Comparison of ENCODE assay signal across 8 cellular contexts in genomic region chr7:6576024-6576866, GRCh38. TPM values are rescaled to one million over a fixed set of nuclear protein-coding genes. Genes with fewer than 3 reads are reported as not detected.
DNase-seq lines count a peak whose midpoint lies in the region; ATAC-seq and TF ChIP-seq lines count a peak whose summit lies in the region.

No MANE protein-coding gene starts in this region.

- H3K4me1 ChIP-seq in CD4-positive, alpha-beta memory T cell (ENCODE audit: insufficient read depth, low read length), result peaks cover 12% of the 10 kb centered on the region
- H3K4me1 ChIP-seq in Loucy (ENCODE audit: insufficient read depth, low read length, poor library complexity, severe bottlenecking) (peaks cover 12% of the 10 kb centered on the region), neuronal stem cell (ENCODE audit: control insufficient read depth in 2 of 2, insufficient read depth in 1 of 2, low read depth in 1 of 2, low read length in 2 of 2) (no peaks in the 10 kb centered on the region)

- 0 out of 2 replicates have a peak, but pooled peaks cover 12% of the 10 kb centered on the region for H3K79me2 ChIP-seq in Loucy (ENCODE audit: insufficient read depth, low read length)

- H2BK12ac ChIP-seq in neuronal stem cell (ENCODE audit: low read length), result no peak overlapping the region

- H3K79me1 ChIP-seq in neuronal stem cell (ENCODE audit: low read depth, low read length), result peaks cover 3% of the 10 kb centered on the region

- intact Hi-C loops in CD4-positive, alpha-beta memory T cell (cut with micrococcal nuclease), result no loop called here

- H3K23ac ChIP-seq in neuronal stem cell (ENCODE audit: low read depth, low read length, poor library complexity), result no peak overlapping the region

- no peaks in the 10 kb centered on the region for H3K36me3 ChIP-seq in CD4-positive, alpha-beta memory T cell (ENCODE audit: insufficient read depth, low read length)
- H3K36me3 ChIP-seq in Loucy (ENCODE audit: insufficient read depth, low read length) (no peaks in the 10 kb centered on the region), neuronal stem cell (replicated peaks in 1 of 2; ENCODE audit: control insufficient read depth in 2 of 2, insufficient read depth in 2 of 2, low read length in 2 of 2) (peaks cover 7 to 10% of the 10 kb centered on the region in 2 donors)

- H4K91ac ChIP-seq in neuronal stem cell (ENCODE audit: low read depth, low read length, poor library complexity), result no peak overlapping the region

- H3K9me3 ChIP-seq in CD4-positive, alpha-beta memory T cell (ENCODE audit: control insufficient read depth in 1 of 2, low read length in 2 of 2), result no peaks in the 10 kb centered on the region
- H3K9me3 ChIP-seq in Loucy (ENCODE audit: insufficient read depth, low read depth, low read length) (no peaks in the 10 kb centered on the region), neuronal stem cell (replicated peaks in 1 of 2; ENCODE audit: control insufficient read depth in 2 of 2, insufficient read depth in 1 of 2, low read depth in 1 of 2, low read length in 2 of 2) (no peaks in the 10 kb centered on the region)

- H3K9me2 ChIP-seq in Loucy (replicated peaks; ENCODE audit: low read depth, low read length), result no peaks in the 10 kb centered on the region

- no peak overlapping the region for H2BK5ac ChIP-seq in neuronal stem cell (ENCODE audit: low read length)

- H4K8ac ChIP-seq in neuronal stem cell (ENCODE audit: low read depth, low read length), result peak overlapping the region; percentile 68

- POLR2A ChIA-PET in CD4-positive, alpha-beta memory T cell (lab: Charles Lee; ENCODE audit: partially characterized antibody), result interaction anchor here (0.5 to 1.6 kb wide), 2 partner anchors 14 to 16 kb away, joined by 4 to 5 read pairs; partner anchors contain the start of gene INTS15

- H3K4ac ChIP-seq in neuronal stem cell (ENCODE audit: low read length), result no peak overlapping the region

- peak in 1 of 5 donors; percentile 4 for DNase-seq in CD4-positive, alpha-beta memory T cell
- DNase-seq in chondrocyte (ENCODE audit: low spot score), result no peak
- no peak for DNase-seq in neuronal stem cell (ENCODE audit: low spot score)
- DNase-seq in NCI-H2107 treated with DMSO at 0.1 percent for 48 hours (lab: John Stamatoyannopoulos, UW; ENCODE audit: unreplicated experiment), result no peak
- no peak for DNase-seq in stimulated activated CD4-positive, alpha-beta T cell treated with anti-CD3 and anti-CD28 coated beads, Interleukin-4, amount 100 ng/mL, for 1 hour
- no peak for DNase-seq in NCI-H1105 (lab: John Stamatoyannopoulos, UW)

- H3K4me2 ChIP-seq in Loucy (ENCODE audit: low read depth, low read length, poor library complexity, severe bottlenecking), result peak overlapping the region; percentile 56
- H3K4me2 ChIP-seq in neuronal stem cell (ENCODE audit: insufficient read depth, low read length, poor library complexity, severe bottlenecking), result no peak overlapping the region

- H3K4me1 Mint-ChIP-seq in CD4-positive, alpha-beta memory T cell, result peaks cover 5 to 26% (median 7%) of the 10 kb centered on the region in 4 donors
- H3K4me1 Mint-ChIP-seq in chondrocyte (ENCODE audit: low read depth), result peaks cover 16% of the 10 kb centered on the region

- WGBS in neuronal stem cell (ENCODE audit: extremely low coverage in 2 of 2, insufficient read length in 2 of 2, insufficient replicate concordance in 1 of 2), 2 donors, result no CpG with 5 or more reads among the region's 14 CpGs

- peak overlapping the region in 6 of 7 donors; percentile 47 to 84 (median 64) for H3K27ac Mint-ChIP-seq in CD4-positive, alpha-beta memory T cell
- no peak overlapping the region for H3K27ac Mint-ChIP-seq in chondrocyte (ENCODE audit: unreplicated experiment)

- no peak overlapping the region for H3K14ac ChIP-seq in neuronal stem cell (ENCODE audit: low read length)

- peaks cover 0 to 2% (median 0%) of the 10 kb centered on the region in 8 donors for H3K9me3 Mint-ChIP-seq in CD4-positive, alpha-beta memory T cell
- no peaks in the 10 kb centered on the region for H3K9me3 Mint-ChIP-seq in chondrocyte (ENCODE audit: low read depth)

- no peak for ATAC-seq in GM19351 (IDR thresholded peaks at IDR 0.05; ENCODE audit: unreplicated experiment)

- no peaks in the 10 kb centered on the region for H3K27me3 Mint-ChIP-seq in CD4-positive, alpha-beta memory T cell
- no peaks in the 10 kb centered on the region for H3K27me3 Mint-ChIP-seq in chondrocyte (ENCODE audit: low read depth)

- no peak overlapping the region for H2BK15ac ChIP-seq in neuronal stem cell (ENCODE audit: low read length)

- peaks cover 14 to 16% of the 10 kb centered on the region in 2 donors for H3K36me3 Mint-ChIP-seq in CD4-positive, alpha-beta memory T cell
- H3K36me3 Mint-ChIP-seq in chondrocyte (ENCODE audit: low read depth), result peaks cover 6% of the 10 kb centered on the region

- no peak overlapping the region for H3K27ac ChIP-seq in CD4-positive, alpha-beta memory T cell (ENCODE audit: low read depth, low read length)
- no peak overlapping the region for H3K27ac ChIP-seq in neuronal stem cell (replicated peaks; ENCODE audit: low read length)

- no peaks in the 10 kb centered on the region for H4K20me1 ChIP-seq in Loucy (ENCODE audit: insufficient read depth, low read length, poor library complexity, severe bottlenecking)

- H3F3A ChIP-seq in Loucy (ENCODE audit: low read depth), result no peaks in the 10 kb centered on the region; the same call in 1 of the 2 replicates

- TF ChIP-seq CTCF in Loucy (conservative IDR thresholded peaks at IDR 0.05; ENCODE audit: low read length), result peak; percentile 28
- no peak for TF ChIP-seq CTCF in chondrocyte (IDR thresholded peaks at IDR 0.05)

- H3K4me3 Mint-ChIP-seq in CD4-positive, alpha-beta memory T cell, result peak overlapping the region; percentile 33 to 78 (median 62)
- peak overlapping the region; percentile 60 for H3K4me3 Mint-ChIP-seq in chondrocyte (ENCODE audit: unreplicated experiment)

- no peak overlapping the region for H2BK120ac ChIP-seq in neuronal stem cell (ENCODE audit: low read depth, low read length)

- H3K9ac ChIP-seq in Loucy (ENCODE audit: low read depth, low read length, poor library complexity, severe bottlenecking) (peak overlapping the region; percentile 73), neuronal stem cell (ENCODE audit: low read depth, low read length, poor library complexity) (no peak overlapping the region)

- no peaks in the 10 kb centered on the region for H3K27me3 ChIP-seq in CD4-positive, alpha-beta memory T cell (ENCODE audit: insufficient read depth, low read length)
- H3K27me3 ChIP-seq in Loucy (ENCODE audit: insufficient read depth, low read length, poor library complexity, severe bottlenecking) (no peaks in the 10 kb centered on the region), neuronal stem cell (ENCODE audit: control insufficient read depth in 3 of 3, insufficient read depth in 3 of 3, low read depth in 1 of 3, low read length in 3 of 3) (no peaks in the 10 kb centered on the region)

- no peak overlapping the region for H3K4me3 ChIP-seq in CD4-positive, alpha-beta memory T cell (ENCODE audit: low read length in 2 of 2)
- H3K4me3 ChIP-seq in Loucy (ENCODE audit: low read length, poor library complexity, severe bottlenecking), result peak overlapping the region; percentile 99
- peak overlapping the region in 1 of 2 donors; percentile 45 for H3K4me3 ChIP-seq in neuronal stem cell (ENCODE audit: low read length in 2 of 2)

- CTCF ChIA-PET in CD4-positive, alpha-beta memory T cell (lab: Charles Lee; ENCODE audit: partially characterized antibody), result interaction anchor here (1.2 to 3.6 kb wide), 6 partner anchors 14 to 64 kb away, joined by 3 to 17 read pairs (median 8); partner anchors contain the start of gene INTS15

- peak overlapping the region; percentile 54 for H2AK5ac ChIP-seq in neuronal stem cell (ENCODE audit: low read depth, low read length)

- no peak overlapping the region for H3K18ac ChIP-seq in neuronal stem cell (ENCODE audit: low read length)

- H2AFZ ChIP-seq in Loucy (ENCODE audit: low read length) (no peak overlapping the region), neuronal stem cell (ENCODE audit: low read length) (no peak overlapping the region)

RNA-seq across cellular contexts. Expression of gene ZDHHC4, which starts 1.0 kb away (rescaled TPM):
- 10 to 100 TPM; 31.6 to 31.9 TPM for total RNA-seq in CD4-positive, alpha-beta memory T cell
- polyA plus RNA-seq in CD4-positive, alpha-beta memory T cell, result 10 to 100 TPM; 52.2 to 80.8 TPM
- total RNA-seq in chondrocyte, result 44.0 to 60.5 TPM (median 50.6 TPM) in 3 replicates
- 82.1 TPM for polyA plus RNA-seq in neuronal stem cell (2013, experiment 1 of 2)
- polyA plus RNA-seq in neuronal stem cell (2013, experiment 2 of 2), result 82.2 TPM

RNA-seq across cellular contexts. Expression of gene INTS15, which starts 13.6 kb away (rescaled TPM):
- 10 to 100 TPM; 56.6 to 62.1 TPM for total RNA-seq in CD4-positive, alpha-beta memory T cell
- 10 to 100 TPM; 25.4 to 37.5 TPM for polyA plus RNA-seq in CD4-positive, alpha-beta memory T cell
- total RNA-seq in chondrocyte, result 30.0 to 32.5 TPM (median 31.3 TPM) in 3 replicates
- polyA plus RNA-seq in neuronal stem cell (2013, experiment 1 of 2), result 24.9 TPM
- 25.4 TPM for polyA plus RNA-seq in neuronal stem cell (2013, experiment 2 of 2)

RNA-seq across cellular contexts. Expression of gene GRID2IP, which starts 25.0 kb away (rescaled TPM):
- under 1 TPM; 0.47 to 0.81 TPM for total RNA-seq in CD4-positive, alpha-beta memory T cell
- under 1 TPM; 0.04 to 0.10 TPM for polyA plus RNA-seq in CD4-positive, alpha-beta memory T cell
- 0.15 to 0.20 TPM in 2 of 3 replicates, not detected in the other for total RNA-seq in chondrocyte
- 0.33 TPM for polyA plus RNA-seq in neuronal stem cell (2013, experiment 1 of 2)
- 0.30 TPM for polyA plus RNA-seq in neuronal stem cell (2013, experiment 2 of 2)

RNA-seq across cellular contexts. Expression of gene ZNF853, which starts 39.2 kb away (rescaled TPM):
- 1 to 10 TPM; 2.0 to 2.2 TPM for total RNA-seq in CD4-positive, alpha-beta memory T cell
- 1 to 10 TPM in 1 of 2 donors, under 1 TPM in 1; 0.34 to 1.9 TPM for polyA plus RNA-seq in CD4-positive, alpha-beta memory T cell
- total RNA-seq in chondrocyte, result 13.4 to 16.2 TPM (median 15.1 TPM) in 3 replicates
- 5.3 TPM for polyA plus RNA-seq in neuronal stem cell (2013, experiment 1 of 2)
- polyA plus RNA-seq in neuronal stem cell (2013, experiment 2 of 2), result 5.4 TPM
